Comparison of ENCODE assay signal across 8 cellular contexts in the genomic region with DNA sequence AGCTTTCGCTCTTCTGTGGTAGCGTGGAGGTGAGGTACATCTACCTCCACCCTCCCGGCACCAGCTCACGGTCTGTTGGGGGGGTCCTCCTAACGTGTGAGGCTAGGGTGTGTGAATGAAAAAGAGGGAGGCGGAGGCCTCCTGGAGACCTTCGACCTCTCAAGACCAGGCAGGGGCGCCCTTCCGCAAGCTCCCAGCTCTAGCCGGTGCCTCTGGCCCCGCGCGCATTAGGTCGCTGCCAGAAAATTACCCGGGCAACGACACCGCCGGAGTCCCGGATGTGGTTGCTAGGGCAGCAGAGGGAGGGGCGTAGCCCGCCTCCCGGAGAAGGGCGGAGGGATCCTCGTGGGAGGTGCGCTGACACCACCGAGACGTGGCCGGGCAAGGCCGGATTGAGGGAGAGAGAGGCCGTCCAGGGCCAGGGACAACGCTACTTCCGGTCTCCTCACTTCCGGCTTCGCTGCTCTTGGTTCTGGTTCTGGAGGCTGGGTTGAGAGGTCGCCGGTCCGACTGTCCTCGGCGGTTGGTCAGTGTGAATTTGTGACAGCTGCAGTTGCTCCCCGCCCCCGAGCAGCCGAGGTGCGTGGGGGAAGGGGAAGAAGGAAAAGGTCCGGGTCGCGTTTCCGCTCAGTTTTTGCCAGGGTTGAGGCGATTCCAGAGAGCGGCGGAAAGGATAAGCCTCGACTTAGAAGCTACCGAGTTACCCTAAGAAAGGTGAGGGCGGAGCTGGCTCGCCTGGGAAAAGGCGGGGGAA. TPM values are rescaled to one million over a fixed set of nuclear protein-coding genes. Genes with fewer than 3 reads are reported as not detected.
A peak's percentile ranks its signal among the peaks of the same experiment; 100 is the strongest.
DNase-seq lines count a peak whose midpoint lies in the region; ATAC-seq and TF ChIP-seq lines count a peak whose summit lies in the region.

A gene with protein sequence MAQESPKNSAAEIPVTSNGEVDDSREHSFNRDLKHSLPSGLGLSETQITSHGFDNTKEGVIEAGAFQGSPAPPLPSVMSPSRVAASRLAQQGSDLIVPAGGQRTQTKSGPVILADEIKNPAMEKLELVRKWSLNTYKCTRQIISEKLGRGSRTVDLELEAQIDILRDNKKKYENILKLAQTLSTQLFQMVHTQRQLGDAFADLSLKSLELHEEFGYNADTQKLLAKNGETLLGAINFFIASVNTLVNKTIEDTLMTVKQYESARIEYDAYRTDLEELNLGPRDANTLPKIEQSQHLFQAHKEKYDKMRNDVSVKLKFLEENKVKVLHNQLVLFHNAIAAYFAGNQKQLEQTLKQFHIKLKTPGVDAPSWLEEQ (plus strand): TSS at position 442 of the 754 bp plus-strand sequence. CDS start 49,680 bp downstream, outside the sequence.
A gene (minus strand): TSS at position 218 of the 754 bp plus-strand sequence. CDS start 8,726 bp downstream, outside the sequence.

- POLR2A ChIA-PET in AG04450 (lab: Yijun Ruan, JAX): interaction anchor here (1.2 to 1.5 kb wide), 2 partner anchors 15 to 244 kb away, joined by 3 to 4 read pairs; a partner anchor contains a TSS

- DNase-seq in AG04450 (ENCODE audit: low read depth, low spot score) (peak; percentile 91), NCI-H2196 (lab: John Stamatoyannopoulos, UW; ENCODE audit: unreplicated experiment) (peak; percentile 90), WERI-Rb-1 (peak; percentile 100), cardiac fibroblast (ENCODE audit: low read depth in 2 of 2) (peak; percentile 97 to 98), immature natural killer cell (peak; percentile 93 to 94 (median 94)), smooth muscle cell of the brain vasculature (ENCODE audit: low read depth, low spot score) (peak; percentile 89)

- no peaks in the 10 kb centered on the region for H3K36me3 Mint-ChIP-seq in immature natural killer cell

- TF ChIP-seq CTCF in AG04450 (IDR thresholded peaks at IDR 0.05; ENCODE audit: low read depth, low read length): peak; percentile 23; the same call in 1 of the 2 replicates
- peak; percentile 72 for TF ChIP-seq CTCF in WERI-Rb-1 (IDR thresholded peaks at IDR 0.05; ENCODE audit: low read depth, low read length)
- peak; percentile 17 for TF ChIP-seq CTCF in cardiac fibroblast (IDR thresholded peaks at IDR 0.05; ENCODE audit: low read depth, low read length)

- H3K9me3 Mint-ChIP-seq in immature natural killer cell: no peaks in the 10 kb centered on the region

- peak within 1 kb of the TSS; percentile 83 for H3K27ac ChIP-seq in AG04450 (ENCODE audit: low read depth, low read length)
- peak within 1 kb of the TSS; percentile 86 for H3K27ac ChIP-seq in WERI-Rb-1

- H3K27me3 ChIP-seq in AG04450 (ENCODE audit: control insufficient read depth, insufficient read depth, low read length) (peaks cover 6% of the 10 kb centered on the region), WERI-Rb-1 (ENCODE audit: insufficient read depth, low read depth, severe bottlenecking) (no peaks in the 10 kb centered on the region)

- H3K9me3 ChIP-seq in AG04450 (ENCODE audit: control insufficient read depth, insufficient read depth, low read length) (no peaks in the 10 kb centered on the region; the same call in 1 of the 2 replicates), WERI-Rb-1 (ENCODE audit: severe bottlenecking) (no peaks in the 10 kb centered on the region)

- H3K27ac Mint-ChIP-seq in immature natural killer cell: peak within 1 kb of the TSS; percentile 86 to 98 (median 95)

- peak within 1 kb of the TSS; percentile 68 for H3K4me3 ChIP-seq in AG04450 (ENCODE audit: low read depth, low read length)
- peak within 1 kb of the TSS; percentile 75 for H3K4me3 ChIP-seq in WERI-Rb-1 (ENCODE audit: low read depth, low read length)
- H3K4me3 ChIP-seq in cardiac fibroblast (replicated peaks in 1 of 2; ENCODE audit: low read depth in 2 of 2, low read length in 2 of 2): peak within 1 kb of the TSS; percentile 85 to 86

- H3K27me3 Mint-ChIP-seq in immature natural killer cell (ENCODE audit: low read depth in 3 of 3): peaks cover 8 to 13% (median 11%) of the 10 kb centered on the region in 3 donors

- peak; percentile 95 for ATAC-seq in GM18870 (IDR thresholded peaks at IDR 0.05; ENCODE audit: unreplicated experiment)
- ATAC-seq in HG03135 (IDR thresholded peaks at IDR 0.05; ENCODE audit: unreplicated experiment): peak; percentile 90

- H3K4me1 Mint-ChIP-seq in immature natural killer cell: peaks cover 47 to 48% of the 10 kb centered on the region in 2 donors

- peak within 1 kb of the TSS; percentile 95 to 100 (median 98) for H3K4me3 Mint-ChIP-seq in immature natural killer cell

- peaks cover 11% of the 10 kb centered on the region for H3K36me3 ChIP-seq in WERI-Rb-1

- CTCF ChIA-PET in AG04450 (lab: Charles Lee): interaction anchor here (0.6 to 3.0 kb wide), 11 partner anchors 9 to 389 kb away, joined by 3 to 22 read pairs (median 4); no protein-coding TSS in a partner anchor

RNA-seq across cellular contexts. Expression of the first gene that starts in this region (rescaled TPM):
- polyA plus RNA-seq in AG04450 (2011; rRNA removed) (29.1 and 42.0 TPM in 2 replicates), immature natural killer cell (10 to 100 TPM; 23.2 to 31.0 (median 25.6) TPM)
- polyA minus RNA-seq in AG04450 (2011; rRNA and poly(A)+ RNA removed): 14.3 and 21.2 TPM in 2 replicates

RNA-seq across cellular contexts. Expression of the second gene that starts in this region (rescaled TPM):
- not detected in 2 replicates for polyA plus RNA-seq in AG04450 (2011; rRNA removed)
- not detected in 2 replicates for polyA minus RNA-seq in AG04450 (2011; rRNA and poly(A)+ RNA removed)
- polyA plus RNA-seq in immature natural killer cell: under 1 TPM in 1 of 3 donors, not detected in 2; 0.09 TPM

Comparison
In these comparisons a context has a peak if more than half of its experiments do, and no peak if none do; other contexts are left out.
1. Peak in every context shown above with its lines: DNase-seq, ATAC-seq, H3K4me3 ChIP-seq and H3K27ac ChIP-seq.
2. CTCF ChIP-seq: peak in every context shown above with its lines; median percentile 72 in WERI-Rb-1; 23 in AG04450; 17 in cardiac fibroblast.